In genomic region chr10:110206988-110207804, GRCh38 we compare ENCODE assay signal across 8 cellular contexts. TPM values are rescaled to one million over a fixed set of nuclear protein-coding genes. Genes with fewer than 3 reads are reported as not detected.
DNase-seq lines count a peak whose midpoint lies in the region; ATAC-seq and TF ChIP-seq lines count a peak whose summit lies in the region.

TSS of gene MXI1 (plus strand) at chr10:110207605. CDS start at chr10:110207809, 204 bp downstream.

- H3K4me3 ChIP-seq in WI38 (ENCODE audit: low read depth, low read length): peak within 1 kb of the TSS; percentile 83

- DNase-seq in AG08396 (ENCODE audit: low spot score) (peak; percentile 85), NCI-H187 treated with DMSO at 0.1 percent for 48 hours (lab: John Stamatoyannopoulos, UW) (peak; percentile 30), dermis blood vessel endothelial cell (peak; percentile 79), left kidney (ENCODE audit: low read depth, low spot score) (peak; percentile 95)
- peak; percentile 41 for DNase-seq in stimulated activated CD4-positive, alpha-beta T cell treated with anti-CD3 and anti-CD28 coated beads, Interleukin-1b, Interleukin-23, amount 100 ng/mL, for 48 hours

- no peak for TF ChIP-seq CTCF in WI38 (IDR thresholded peaks at IDR 0.05; ENCODE audit: low read depth, low read length)

- ATAC-seq in GM18508 (IDR thresholded peaks at IDR 0.05; ENCODE audit: insufficient read depth, unreplicated experiment) (peak; percentile 36), HG02885 (IDR thresholded peaks at IDR 0.05; ENCODE audit: poor library complexity, unreplicated experiment) (peak; percentile 61)

RNA-seq across cellular contexts. Expression of gene MXI1, which starts in this region (rescaled TPM):
- total RNA-seq in dermis blood vessel endothelial cell: 9.3 and 9.5 TPM in 2 replicates

Comparison
In these comparisons a context has a peak if more than half of its experiments do, and no peak if none do; other contexts are left out.
1. Peak in every context shown above with its lines: DNase-seq, ATAC-seq and H3K4me3 ChIP-seq.
2. DNase-seq: peak in every context shown above with its lines; median percentile 95 in left kidney; 85 in AG08396; 79 in dermis blood vessel endothelial cell; 41 in stimulated activated CD4-positive, alpha-beta T cell treated with anti-CD3 and anti-CD28 coated beads, Interleukin-1b, Interleukin-23, amount 100 ng/mL, for 48 hours; 30 in NCI-H187 treated with DMSO at 0.1 percent for 48 hours.